1 cellular context compared by ENCODE assay signal in the genomic region with DNA sequence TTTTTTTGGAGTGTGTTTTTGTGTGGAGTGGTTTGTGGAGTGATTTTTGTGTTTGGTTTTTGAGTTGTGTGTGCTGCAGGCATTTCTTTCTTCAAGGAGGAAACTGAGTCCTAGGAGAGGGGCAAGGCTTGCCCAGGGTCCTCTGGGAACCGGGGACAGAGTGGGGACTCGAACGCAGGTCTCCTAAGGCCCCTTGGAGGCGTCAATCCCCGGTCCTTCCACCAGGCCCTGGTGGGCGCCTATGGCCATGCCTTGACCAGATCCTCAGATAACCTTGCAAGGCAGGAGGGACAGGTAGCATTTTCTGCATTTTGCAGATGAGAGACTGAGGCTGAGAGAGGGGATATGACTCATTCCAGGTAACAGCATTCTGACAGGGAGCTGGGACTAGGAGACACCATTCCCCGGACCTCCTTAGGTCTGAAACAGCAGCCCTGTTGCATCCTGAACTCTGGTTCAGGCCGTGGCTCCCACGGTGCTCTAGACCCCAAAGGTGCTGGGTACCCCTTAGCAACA.
TF ChIP-seq lines count a peak whose summit lies in the region.

No MANE protein-coding gene starts in this region.

TF ChIP-seq in H1, 55 proteins besides CTCF, POLR2A, EP300 and RAD21:
- no peak for TF ChIP-seq SAP30 (IDR thresholded peaks at IDR 0.05; ENCODE audit: insufficient read depth, insufficient replicate concordance, low read length)
- TF ChIP-seq TAF1 (IDR thresholded peaks at IDR 0.05; ENCODE audit: low read depth, low read length) = no peak
- TF ChIP-seq CEBPB (IDR thresholded peaks at IDR 0.05; ENCODE audit: low read depth, low read length) = no peak
